Comparison of ENCODE assay signal across 7 cellular contexts in the genomic region with DNA sequence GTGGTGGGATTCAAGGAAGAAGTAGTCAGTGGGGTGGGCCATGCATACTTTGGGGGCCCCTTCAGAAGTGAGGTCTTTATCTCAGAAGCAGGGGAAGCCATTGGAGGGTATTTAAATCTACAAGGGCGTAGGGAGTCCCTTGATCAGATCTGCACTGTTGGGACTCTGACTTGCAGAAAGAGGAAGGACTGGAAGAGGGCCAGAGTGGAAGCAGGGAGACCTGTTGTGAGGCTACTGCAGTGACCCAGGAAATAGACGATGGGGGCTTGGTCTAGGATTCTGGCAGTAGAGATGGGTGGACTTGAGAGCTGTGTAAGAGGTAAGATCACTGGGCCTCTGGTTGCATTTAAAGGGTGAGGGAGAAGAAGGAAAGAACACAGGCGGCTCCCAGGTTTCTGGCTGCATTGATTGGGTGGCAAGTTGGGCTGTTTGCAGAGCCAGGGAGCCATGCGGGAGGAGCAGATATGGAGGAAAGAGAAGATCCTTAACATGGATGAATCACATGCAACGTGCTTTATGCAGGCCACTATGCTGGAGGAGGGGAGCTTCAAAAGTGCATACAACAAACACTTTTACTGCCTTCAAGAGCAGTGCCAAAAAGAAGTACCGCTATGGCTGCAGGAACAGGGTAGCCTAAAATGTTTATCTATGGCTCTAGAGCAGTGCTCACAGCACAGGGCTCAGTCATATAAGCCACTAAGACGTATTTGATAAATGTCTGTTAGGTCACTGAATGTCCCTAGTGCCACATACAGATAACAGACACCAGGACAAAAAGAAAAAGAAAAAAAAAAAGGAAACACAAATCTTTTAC. TPM values are rescaled to one million over a fixed set of nuclear protein-coding genes. Genes with fewer than 3 reads are reported as not detected.
A peak's percentile ranks its signal among the peaks of the same experiment; 100 is the strongest.
DNase-seq lines count a peak whose midpoint lies in the region; ATAC-seq and TF ChIP-seq lines count a peak whose summit lies in the region.

No MANE protein-coding gene starts in this region.

- TF ChIP-seq CTCF in epithelial cell of proximal tubule (conservative IDR thresholded peaks at IDR 0.05; ENCODE audit: low read depth, low read length), result no peak

- H3K36me3 ChIP-seq in H7 (replicated peaks; ENCODE audit: control insufficient read depth, insufficient read depth, low read length) (no peaks in the 10 kb centered on the region), SJCRH30 (peaks cover 3% of the 10 kb centered on the region; the same call in 1 of the 2 replicates)

- H3K27ac ChIP-seq in SJCRH30, result no peak overlapping the region

- H3K9me3 ChIP-seq in SJCRH30 (replicated peaks), result no peaks in the 10 kb centered on the region

- no peaks in the 10 kb centered on the region for H3K27me3 ChIP-seq in H7 (ENCODE audit: control insufficient read depth, insufficient read depth, low read length)
- no peaks in the 10 kb centered on the region for H3K27me3 ChIP-seq in SJCRH30

- ATAC-seq in GM21447 (IDR thresholded peaks at IDR 0.05; ENCODE audit: unreplicated experiment), result no peak
- ATAC-seq in GM21786 (IDR thresholded peaks at IDR 0.05; ENCODE audit: unreplicated experiment), result no peak

- no peak for DNase-seq in H7
- DNase-seq in SJCRH30, result no peak
- no peak for DNase-seq in epithelial cell of proximal tubule (ENCODE audit: low read depth)
- DNase-seq in skeletal muscle cell (ENCODE audit: low read depth), result no peak
- DNase-seq in NK-92 treated with Interleukin-12 subunit alpha and Interleukin-12 subunit beta, amount 100 ng/mL, for 24 hours (lab: John Stamatoyannopoulos, UW), result no peak

- H3K4me3 ChIP-seq in H7 (ENCODE audit: insufficient read depth, low read depth, low read length), result peak overlapping the region; percentile 94
- H3K4me3 ChIP-seq in SJCRH30, result peak overlapping the region; percentile 94
- peak overlapping the region; percentile 88 for H3K4me3 ChIP-seq in epithelial cell of proximal tubule (ENCODE audit: low read depth, low read length)
- H3K4me3 ChIP-seq in skeletal muscle cell (ENCODE audit: low read depth, low read length), result peak overlapping the region; percentile 85

- peaks cover 4% of the 10 kb centered on the region for H3K4me1 ChIP-seq in SJCRH30

RNA-seq across cellular contexts. Expression of a gene that starts 2.3 kb away (rescaled TPM):
- total RNA-seq in H7 (2014; rRNA removed; shearing (Covaris generic)), result 19.4 and 23.9 TPM in 2 replicates
- 17.0 and 20.5 TPM in 2 replicates for total RNA-seq in SJCRH30 (2014; rRNA removed; shearing (Covaris generic))
- total RNA-seq in epithelial cell of proximal tubule, result 8.4 and 9.4 TPM in 2 replicates

RNA-seq across cellular contexts. Expression of a gene that starts 43.5 kb away (rescaled TPM):
- 12.4 and 16.7 TPM in 2 replicates for total RNA-seq in H7 (2014; rRNA removed; shearing (Covaris generic))
- 7.9 and 8.1 TPM in 2 replicates for total RNA-seq in SJCRH30 (2014; rRNA removed; shearing (Covaris generic))
- total RNA-seq in epithelial cell of proximal tubule, result 26.4 and 27.7 TPM in 2 replicates
